ENCODE assay signal across 8 cellular contexts in the genomic region with DNA sequence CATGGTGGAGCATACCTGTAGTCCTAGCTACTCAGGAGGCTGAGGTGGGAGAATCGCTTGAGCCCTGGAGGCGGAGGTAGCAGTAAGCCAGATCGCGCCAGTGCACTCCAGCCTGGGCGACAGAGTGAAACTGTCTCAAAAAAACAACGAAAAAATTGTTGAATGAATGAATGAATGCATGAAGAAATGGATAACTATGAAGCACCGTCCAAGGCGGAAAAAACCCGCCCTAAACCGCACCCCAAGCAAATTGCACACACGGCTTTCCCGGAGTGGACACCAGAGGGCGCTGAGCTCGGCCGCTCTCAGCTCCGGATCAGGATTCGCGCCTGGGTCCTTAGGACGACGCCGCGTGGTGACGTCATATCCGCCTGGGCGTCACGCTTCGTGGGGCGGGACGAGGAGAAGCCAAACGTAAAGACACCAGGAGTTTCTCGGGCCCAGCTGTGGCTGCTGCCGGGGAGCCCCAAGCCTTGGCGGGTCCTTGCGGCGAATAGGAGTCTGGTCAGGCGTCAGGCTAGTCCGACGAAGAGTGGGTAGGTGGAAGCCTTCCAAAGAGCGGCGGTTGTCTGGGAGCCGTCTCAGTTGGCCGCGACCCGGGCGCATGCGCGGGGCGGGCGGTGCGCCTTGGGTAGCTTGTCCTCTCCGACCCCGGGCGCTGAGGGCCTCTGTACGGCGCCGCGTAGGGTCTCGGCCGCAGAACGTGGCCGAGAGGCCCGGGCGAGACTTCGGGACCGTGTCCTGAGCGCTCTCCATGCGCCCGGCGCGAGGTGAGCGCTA. TPM values are rescaled to one million over a fixed set of nuclear protein-coding genes. Genes with fewer than 3 reads are reported as not detected.
DNase-seq lines count a peak whose midpoint lies in the region; ATAC-seq and TF ChIP-seq lines count a peak whose summit lies in the region.

A gene (plus strand): TSS at position 639 of the 780 bp plus-strand sequence. CDS start 11,094 bp downstream, outside the sequence.
A gene (plus strand): TSS at position 364 of the 780 bp plus-strand sequence. CDS start 4,085 bp downstream, outside the sequence.

- TF ChIP-seq CTCF in psoas muscle (IDR thresholded peaks at IDR 0.05) (peak; percentile 96), uterus (IDR thresholded peaks at IDR 0.05) (peak; percentile 94 to 98 (median 96))

- peaks cover 2 to 17% of the 10 kb centered on the region in 2 donors for H3K36me3 ChIP-seq in psoas muscle (ENCODE audit: insufficient read depth in 1 of 2, low read depth in 1 of 2)
- no peaks in the 10 kb centered on the region for H3K36me3 ChIP-seq in uterus

- peak within 1 kb of the TSS; percentile 81 for H3K4me3 ChIP-seq in psoas muscle
- H3K4me3 ChIP-seq in uterus, result peak within 1 kb of the TSS; percentile 59 to 99

- ATAC-seq in GM18499 (IDR thresholded peaks at IDR 0.05; ENCODE audit: insufficient read depth, unreplicated experiment) (peak; percentile 78), HG02943 (IDR thresholded peaks at IDR 0.05; ENCODE audit: low read depth, unreplicated experiment) (peak; percentile 87), left ventricle myocardium superior (peak; percentile 95), psoas muscle (peak; percentile 93 to 95 (median 94))

- TF ChIP-seq POLR2A in uterus (IDR thresholded peaks at IDR 0.05), result peak; percentile 68 to 76

- H3K27ac ChIP-seq in psoas muscle (peak within 1 kb of the TSS; percentile 92), uterus (peak within 1 kb of the TSS; percentile 94 to 99)

- WGBS in psoas muscle, 3 donors, result 4 to 5% (median 4%) methylated on average over 68 to 71 of the region's 71 CpGs

- DNase-seq in NCI-H187 (lab: John Stamatoyannopoulos, UW) (peak; percentile 77 to 80), anterior cingulate cortex (lab: John Stamatoyannopoulos, UW) (peak; percentile 80 to 100 (median 95)), left ventricle myocardium superior (peak; percentile 100), psoas muscle (peak; percentile 98 to 100), uterus (peak; percentile 99)

- no peaks in the 10 kb centered on the region for H3K27me3 ChIP-seq in psoas muscle (ENCODE audit: insufficient read depth in 3 of 3, low read length in 2 of 3)
- H3K27me3 ChIP-seq in uterus, result no peaks in the 10 kb centered on the region

- H3K4me1 ChIP-seq in psoas muscle (peaks cover 27% of the 10 kb centered on the region), uterus (peaks cover 8 to 14% of the 10 kb centered on the region in 2 donors)

- intact Hi-C loops in T-helper 2 cell treated with Interferon-gamma antibody and Interleukin-4, amounts not matched to agents 100 ng/mL and 5 ng/mL, for 36 hours (cut with micrococcal nuclease), result loop anchor here (1.0 to 5.0 kb wide), 12 partner anchors 26 to 746 kb away; a partner anchor contains a TSS
- intact Hi-C loops in left ventricle myocardium superior (cut with micrococcal nuclease), result loop anchor here (10.0 kb wide), 1 partner anchor 189 kb away; a partner anchor contains a TSS
- intact Hi-C loops in psoas muscle (cut with DNase I), result loop anchor here in 1 of 2 donors (2.0 to 5.0 kb wide), 2 partner anchors 187 to 226 kb away; a partner anchor contains a TSS
- intact Hi-C loops in uterus (cut with DNase I; ENCODE audit: low total_unique reads), result no loop called here

- H3K9me3 ChIP-seq in psoas muscle (no peaks in the 10 kb centered on the region), uterus (no peaks in the 10 kb centered on the region)

RNA-seq across cellular contexts. Expression of the first gene that starts in this region (rescaled TPM):
- 7.3 and 10.4 TPM in 2 replicates for total RNA-seq in T-helper 2 cell treated with Interferon-gamma antibody and Interleukin-4, amounts not matched to agents 100 ng/mL and 5 ng/mL, for 36 hours
- 14.9 TPM for total RNA-seq in left ventricle myocardium superior
- 10 to 100 TPM; 12.0 to 17.9 (median 15.8) TPM for total RNA-seq in psoas muscle
- 10 to 100 TPM; 10.9 to 37.0 (median 12.5) TPM for polyA plus RNA-seq in psoas muscle
- 10 to 100 TPM in 2 of 4 donors, 1 to 10 TPM in 2; 1.2 to 39.6 (median 7.8) TPM for total RNA-seq in uterus

RNA-seq across cellular contexts. Expression of the second gene that starts in this region (rescaled TPM):
- 16.9 and 18.2 TPM in 2 replicates for total RNA-seq in T-helper 2 cell treated with Interferon-gamma antibody and Interleukin-4, amounts not matched to agents 100 ng/mL and 5 ng/mL, for 36 hours
- total RNA-seq in left ventricle myocardium superior (25.0 TPM), psoas muscle (10 to 100 TPM; 24.9 to 35.0 (median 30.0) TPM), uterus (10 to 100 TPM in 2 of 4 donors, 1 to 10 TPM in 2; 1.5 to 26.7 (median 9.7) TPM)
- 10 to 100 TPM; 17.3 to 36.6 (median 23.2) TPM for polyA plus RNA-seq in psoas muscle

Comparison
In these comparisons a context has a peak if more than half of its experiments do, and no peak if none do; other contexts are left out.
1. Peak in every context shown above with its lines: DNase-seq, ATAC-seq, H3K4me3 ChIP-seq and H3K27ac ChIP-seq.